ENCODE assay signal across 8 cellular contexts in genomic region chr3:57068437-57069089, GRCh38. TPM values are rescaled to one million over a fixed set of nuclear protein-coding genes. Genes with fewer than 3 reads are reported as not detected.
A peak's percentile ranks its signal among the peaks of the same experiment; 100 is the strongest.
DNase-seq lines count a peak whose midpoint lies in the region; ATAC-seq and TF ChIP-seq lines count a peak whose summit lies in the region.

No MANE protein-coding gene starts in this region.

- BruUV-seq in Caco-2 (replicated peaks; lab: Mats Ljungman, UMichigan), result no TSS peak

- no peak overlapping the region for H3K4me3 Mint-ChIP-seq in Caco-2 (ENCODE audit: unreplicated experiment)

- no peaks in the 10 kb centered on the region for H3K27me3 Mint-ChIP-seq in Caco-2 (ENCODE audit: insufficient read depth, unreplicated experiment)

- ATAC-seq in HG03097 (IDR thresholded peaks at IDR 0.05; ENCODE audit: low FRiP score, unreplicated experiment) (peak; percentile 97), sciatic nerve (peak; percentile 96)

- H3K9me3 Mint-ChIP-seq in Caco-2 (ENCODE audit: unreplicated experiment), result no peaks in the 10 kb centered on the region

- POLR2A ChIA-PET in RWPE1 (lab: Yijun Ruan, JAX; ENCODE audit: low non-redundant PET), result no interaction called here
- POLR2A ChIA-PET in Caco-2 (lab: Charles Lee), result interaction anchor here (1.1 kb wide), 1 partner anchor 10 kb away, joined by 3 read pairs; no protein-coding TSS in a partner anchor

- H3K27ac ChIP-seq in RWPE1, result peak overlapping the region; percentile 88

- TF ChIP-seq CTCF in AG09319 (IDR thresholded peaks at IDR 0.05; ENCODE audit: low read depth, low read length), result no peak
- TF ChIP-seq CTCF in RWPE1 (conservative IDR thresholded peaks at IDR 0.05; ENCODE audit: low read depth), result no peak
- no peak for TF ChIP-seq CTCF in fibroblast of villous mesenchyme (IDR thresholded peaks at IDR 0.05; ENCODE audit: insufficient read depth, low read depth, low read length)
- no peak for TF ChIP-seq CTCF in Caco-2 (IDR thresholded peaks at IDR 0.05; ENCODE audit: insufficient read depth in 1 of 2, low read depth in 1 of 2, low read length in 1 of 2, severe bottlenecking in 1 of 2, unreplicated experiment in 1 of 2)

- H3K4me3 ChIP-seq in fibroblast of villous mesenchyme (ENCODE audit: low read depth, low read length) (no peak overlapping the region), Caco-2 (ENCODE audit: low read depth, low read length) (no peak overlapping the region)

- DNase-seq in AG09319 (ENCODE audit: extremely low read depth, low read depth) (peak; percentile 60), GM19238 (ENCODE audit: insufficient read length, low spot score) (peak; percentile 69), RWPE1 (ENCODE audit: low spot score) (peak; percentile 75), fibroblast of villous mesenchyme (ENCODE audit: low read depth) (peak; percentile 78), sciatic nerve (ENCODE audit: low spot score) (peak; percentile 63), D341Med (ENCODE audit: low spot score) (no peak), Caco-2 (no peak)

- CTCF ChIA-PET in RWPE1 (lab: Yijun Ruan, JAX) (interaction anchor here (0.6 kb wide), 3 partner anchors 33 to 128 kb away, joined by 3 read pairs; no protein-coding TSS in a partner anchor), Caco-2 (lab: Charles Lee) (no interaction called here)

- H3K27ac Mint-ChIP-seq in Caco-2 (ENCODE audit: unreplicated experiment), result no peak overlapping the region

- H3K4me1 Mint-ChIP-seq in Caco-2 (ENCODE audit: low read depth, unreplicated experiment), result peaks cover 8% of the 10 kb centered on the region

- no peaks in the 10 kb centered on the region for H3K36me3 ChIP-seq in Caco-2 (ENCODE audit: control insufficient read depth, insufficient read depth, low read length)

- H3K27me3 ChIP-seq in Caco-2 (replicated peaks; ENCODE audit: control insufficient read depth, insufficient read depth, low read length), result no peaks in the 10 kb centered on the region

- no peaks in the 10 kb centered on the region for H3K4me1 ChIP-seq in Caco-2

- intact Hi-C loops in sciatic nerve (cut with DNase I) (no loop called here), Caco-2 (cut with micrococcal nuclease; ENCODE audit: unreplicated experiment) (no loop called here)

- no peaks in the 10 kb centered on the region for H3K36me3 Mint-ChIP-seq in Caco-2 (ENCODE audit: insufficient read depth, unreplicated experiment)

- H3K9me3 ChIP-seq in Caco-2, result no peaks in the 10 kb centered on the region

RNA-seq across cellular contexts. Expression of gene SPATA12, which starts 8.1 kb away (rescaled TPM):
- not detected in 2 replicates for total RNA-seq in fibroblast of villous mesenchyme
- total RNA-seq in sciatic nerve, result not detected
- total RNA-seq in Caco-2 (2022), result 0.16 TPM in 1 of 2 replicates, not detected in the other

Comparison
In these comparisons a context has a peak if more than half of its experiments do, and no peak if none do; other contexts are left out.
1. DNase-seq: peak in AG09319 (single experiment), GM19238 (single experiment), RWPE1 (single experiment), fibroblast of villous mesenchyme (single experiment) and sciatic nerve (single experiment); none in D341Med (single experiment) and Caco-2 (0 of 2).